22 cellular contexts compared by ENCODE assay signal in genomic region chr2:150101947-150102346, GRCh38.
"Had no signal": no experiment of that assay in that cellular context is flagged by ENCODE, and none has a peak within 500 bp of the region (broad histone marks: within the 10 kb centered on the region; RNA-seq: fewer than 3 reads in every experiment).

No MANE protein-coding gene starts in this region.

- H3K27me3 Mint-ChIP-seq: naive B cell; stimulated activated memory B cell treated with anti-CD40 and anti-IgM and Interleukin-4, amounts not matched to agents 10 μg/mL and 1 μg/mL and 100 μg/mL, for 72 hours; stimulated activated naive CD8-positive, alpha-beta T cell treated with anti-CD3 and anti-CD28 coated beads, Interleukin-15, Interleukin-2, amounts not matched to agents 100 ng/mL and 50 ng/mL, for 24 hours had no signal

- H3K4me1 ChIP-seq: gastrocnemius medialis, tibial artery, uterus had no signal

- DNase-seq: dorsolateral prefrontal cortex; effector CD8-positive, alpha-beta T cell; gastrocnemius medialis; heart right ventricle; hypothalamus; kidney glomerular epithelial cell; mesendoderm; naive B cell; occipital lobe; posterior cingulate gyrus; spleen; stimulated activated CD4-positive, alpha-beta T cell treated with anti-CD3 and anti-CD28 coated beads, Interleukin-15, amount 100 ng/mL, for 24 hours; stimulated activated CD4-positive, alpha-beta T cell treated with anti-CD3 and anti-CD28 coated beads, Interleukin-1b, Interleukin-23, amount 100 ng/mL, for 48 hours; stimulated activated CD4-positive, alpha-beta T cell treated with anti-CD3 and anti-CD28 coated beads, Interleukin-4, amount 100 ng/mL, for 24 hours; tibial artery; upper lobe of left lung; uterus had no signal

- H3K4me3 ChIP-seq: dorsolateral prefrontal cortex, gastrocnemius medialis, heart right ventricle, spleen, tibial artery, upper lobe of left lung, uterus had no signal

- H3K27me3 ChIP-seq: dorsolateral prefrontal cortex, gastrocnemius medialis, heart right ventricle, tibial artery, upper lobe of left lung, uterus had no signal

- H3K27ac Mint-ChIP-seq: naive B cell; nephron; stimulated activated memory B cell treated with anti-CD40 and anti-IgM and Interleukin-4, amounts not matched to agents 10 μg/mL and 1 μg/mL and 100 μg/mL, for 72 hours; stimulated activated naive CD8-positive, alpha-beta T cell treated with anti-CD3 and anti-CD28 coated beads, Interleukin-15, Interleukin-2, amounts not matched to agents 100 ng/mL and 50 ng/mL, for 24 hours had no signal

- ATAC-seq: esophagus mucosa; gastrocnemius medialis; heart right ventricle; sciatic nerve; stimulated activated memory B cell treated with anti-CD40 and anti-IgM and Interleukin-4, amounts not matched to agents 10 μg/mL and 1 μg/mL and 100 μg/mL, for 72 hours had no signal

- H3K36me3 ChIP-seq: gastrocnemius medialis, heart right ventricle, spleen, tibial artery, upper lobe of left lung, uterus had no signal

- H3K9me3 ChIP-seq: gastrocnemius medialis, heart right ventricle, tibial artery, upper lobe of left lung, uterus had no signal

- H3K9me3 Mint-ChIP-seq: nephron; stimulated activated memory B cell treated with anti-CD40 and anti-IgM and Interleukin-4, amounts not matched to agents 10 μg/mL and 1 μg/mL and 100 μg/mL, for 72 hours had no signal

- H3K4me3 Mint-ChIP-seq: naive B cell; nephron; stimulated activated memory B cell treated with anti-CD40 and anti-IgM and Interleukin-4, amounts not matched to agents 10 μg/mL and 1 μg/mL and 100 μg/mL, for 72 hours; stimulated activated naive CD8-positive, alpha-beta T cell treated with anti-CD3 and anti-CD28 coated beads, Interleukin-15, Interleukin-2, amounts not matched to agents 100 ng/mL and 50 ng/mL, for 24 hours had no signal

- H3K27ac ChIP-seq: dorsolateral prefrontal cortex, gastrocnemius medialis, heart right ventricle, spleen, tibial artery, upper lobe of left lung, uterus had no signal

- H3K36me3 Mint-ChIP-seq: naive B cell; stimulated activated memory B cell treated with anti-CD40 and anti-IgM and Interleukin-4, amounts not matched to agents 10 μg/mL and 1 μg/mL and 100 μg/mL, for 72 hours had no signal

- H3K4me1 Mint-ChIP-seq: naive B cell; stimulated activated memory B cell treated with anti-CD40 and anti-IgM and Interleukin-4, amounts not matched to agents 10 μg/mL and 1 μg/mL and 100 μg/mL, for 72 hours had no signal
